In genomic region chr7:101088069-101088425, GRCh38 we compare ENCODE assay signal across 20 cellular contexts. TPM values are rescaled to one million over a fixed set of nuclear protein-coding genes. Genes with fewer than 3 reads are reported as not detected.
A peak's percentile ranks its signal among the peaks of the same experiment; 100 is the strongest.
DNase-seq lines count a peak whose midpoint lies in the region; ATAC-seq, FAIRE-seq and TF ChIP-seq lines count a peak whose summit lies in the region.
"Had no signal": no experiment of that assay in that cellular context is flagged by ENCODE, and none has a peak within 500 bp of the region (broad histone marks: within the 10 kb centered on the region; RNA-seq: fewer than 3 reads in every experiment).

No MANE protein-coding gene starts in this region.

- H3K4me2 ChIP-seq in HepG2 (ENCODE audit: low read depth, low read length) (no peak overlapping the region), astrocyte (ENCODE audit: low read length) (no peak overlapping the region)

- DNase-seq in HepG2 (ENCODE audit: low spot score): no peak
- DNase-seq in right lobe of liver: no peak
- no peak for DNase-seq in astrocyte (ENCODE audit: low read depth)
- DNase-seq in osteocyte (ENCODE audit: extremely low spot score, unreplicated experiment): no peak
- DNase-seq in activated CD4-positive, alpha-beta T cell treated with anti-CD3 and anti-CD28 coated beads, Interleukin-2, amount 50 U/mL, for 1 hour: no peak
- DNase-seq in AG20443 (ENCODE audit: low spot score): no peak
- DNase-seq: 8988T; Calu3; CD8-positive, alpha-beta T cell; DMS 273 treated with DMSO at 0.1 percent for 48 hours; DMS53; DND-41; EL; H9 had no signal

- TF ChIP-seq EP300 in HepG2 (IDR thresholded peaks at IDR 0.05; ENCODE audit: low read depth in 2 of 2, low read length in 2 of 2) (no peak), HepG2 (CRISPR knock-in tag; IDR thresholded peaks at IDR 0.05; ENCODE audit: borderline replicate concordance) (no peak)

- POLR2A ChIA-PET in HepG2 (lab: Yijun Ruan, JAX): no interaction called here

- H3K27ac Mint-ChIP-seq in astrocyte (ENCODE audit: unreplicated experiment): no peak overlapping the region
- H3K27ac Mint-ChIP-seq in osteocyte (ENCODE audit: unreplicated experiment): peak overlapping the region; percentile 31
- H3K27ac Mint-ChIP-seq: CD8-positive, alpha-beta T cell; H9 had no signal

- H3K4me1 ChIP-seq in HepG2 (ENCODE audit: insufficient read depth, low read length) (peaks cover 32% of the 10 kb centered on the region), right lobe of liver (peaks cover 0 to 18% (median 7%) of the 10 kb centered on the region in 4 donors), astrocyte (ENCODE audit: insufficient read depth, low read length) (peaks cover 11% of the 10 kb centered on the region)

- H3K27ac ChIP-seq in HepG2 (ENCODE audit: extremely low read length, insufficient read depth, low read length) (no peak overlapping the region), right lobe of liver (no peak overlapping the region), astrocyte (ENCODE audit: low read depth, low read length) (no peak overlapping the region)

- TF ChIP-seq POLR2A in HepG2 (IDR thresholded peaks at IDR 0.05; ENCODE audit: insufficient read depth in 1 of 2, low read depth in 2 of 2, low read length in 2 of 2): no peak
- no peak for TF ChIP-seq POLR2A in right lobe of liver (IDR thresholded peaks at IDR 0.05)

- TF ChIP-seq CTCF in HepG2 (CRISPR knock-in tag; IDR thresholded peaks at IDR 0.05): no peak
- TF ChIP-seq CTCF in right lobe of liver (IDR thresholded peaks at IDR 0.05): no peak
- TF ChIP-seq CTCF in astrocyte (IDR thresholded peaks at IDR 0.05; ENCODE audit: insufficient read depth, low read depth, low read length): no peak
- TF ChIP-seq CTCF in osteocyte (IDR thresholded peaks at IDR 0.05): no peak

- H3K9ac ChIP-seq in HepG2 (ENCODE audit: insufficient read depth, low read depth, low read length) (no peak overlapping the region), astrocyte (ENCODE audit: low read length) (no peak overlapping the region)

- 94% methylated on average over 19 of the region's 21 CpGs for whole genome bisulfite sequencing in HepG2 (ENCODE audit: low lambda C conversion rate)
- WGBS in right lobe of liver (ENCODE audit: insufficient coverage, low coverage, low lambda C conversion rate, missing lambda C conversion rate): no CpG with 5 or more reads among the region's 21 CpGs

- in situ Hi-C loops in HepG2 (cut with HindIII; ENCODE audit: extremely low pct_ligation_motif_present, low pct_unique_long_range_greater_than_20kb): no loop called here

- BruUV-seq in HepG2 (replicated peaks; lab: Mats Ljungman, UMichigan): no TSS peak

- FAIRE-seq in HepG2 (lab: Jason Lieb, UNC) (no peak), astrocyte (lab: Jason Lieb, UNC) (no peak)
- FAIRE-seq: GM12878, H1 had no signal

- H3K27me3 Mint-ChIP-seq in astrocyte (ENCODE audit: low read depth, unreplicated experiment) (no peaks in the 10 kb centered on the region), osteocyte (ENCODE audit: unreplicated experiment) (no peaks in the 10 kb centered on the region)
- H3K27me3 Mint-ChIP-seq: B cell had no signal

- H4K20me1 ChIP-seq in HepG2 (ENCODE audit: insufficient read depth, low read length): no peaks in the 10 kb centered on the region
- H4K20me1 ChIP-seq in astrocyte (ENCODE audit: insufficient read depth, low read length): no peaks in the 10 kb centered on the region

- CTCF ChIA-PET in HepG2 (lab: Yijun Ruan, JAX; ENCODE audit: low intra/inter-chr PET ratio, low total read pairs): no interaction called here

- H2AFZ ChIP-seq in HepG2 (ENCODE audit: low read length): no peak overlapping the region
- H2AFZ ChIP-seq in astrocyte (ENCODE audit: low read depth, low read length): no peak overlapping the region

- H3K9me3 ChIP-seq in HepG2 (ENCODE audit: low read length) (no peaks in the 10 kb centered on the region), right lobe of liver (no peaks in the 10 kb centered on the region), astrocyte (ENCODE audit: insufficient read depth, low read depth, low read length) (no peaks in the 10 kb centered on the region)

- intact Hi-C loops in HepG2 (cut with micrococcal nuclease; ENCODE audit: unreplicated experiment): no loop called here
- intact Hi-C loops in right lobe of liver (cut with DNase I): no loop called here

- ATAC-seq in HepG2: no peak
- no peak for ATAC-seq in right lobe of liver
- no peak for ATAC-seq in HG02610 (IDR thresholded peaks at IDR 0.05; ENCODE audit: unreplicated experiment)
- no peak for ATAC-seq in GM21381 (IDR thresholded peaks at IDR 0.05; ENCODE audit: unreplicated experiment)
- ATAC-seq: CD8-positive, alpha-beta T cell; GM12878 had no signal

- TF ChIP-seq RAD21 in HepG2 (CRISPR knock-in tag; IDR thresholded peaks at IDR 0.05): no peak

- H3K36me3 ChIP-seq in HepG2 (replicated peaks in 1 of 2; ENCODE audit: control insufficient read depth in 1 of 2, insufficient read depth in 2 of 2, low read length in 2 of 2): peaks cover 7 to 27% of the 10 kb centered on the region in 2 experiments; a peak in 3 of 5 replicates
- peaks cover 0 to 19% (median 8%) of the 10 kb centered on the region in 4 donors for H3K36me3 ChIP-seq in right lobe of liver
- no peaks in the 10 kb centered on the region for H3K36me3 ChIP-seq in astrocyte (ENCODE audit: insufficient read depth, low read length)

- H3K27me3 ChIP-seq in HepG2 (ENCODE audit: control insufficient read depth in 1 of 2, insufficient read depth in 2 of 2, low read length in 2 of 2): peaks cover 0 to 2% of the 10 kb centered on the region in 2 experiments; a peak in 1 of 5 replicates
- no peaks in the 10 kb centered on the region for H3K27me3 ChIP-seq in right lobe of liver
- H3K27me3 ChIP-seq in astrocyte (ENCODE audit: insufficient read depth, low read length): no peaks in the 10 kb centered on the region
- H3K27me3 ChIP-seq: BLaER1 treated with 17β-estradiol and CSF1 and Interleukin-3, amounts not matched to agents 10 nM and 100 nM had no signal

- H3K36me3 Mint-ChIP-seq in astrocyte (ENCODE audit: low read depth, unreplicated experiment) (peaks cover 11% of the 10 kb centered on the region), osteocyte (ENCODE audit: unreplicated experiment) (peaks cover 9% of the 10 kb centered on the region)

- H3K4me3 Mint-ChIP-seq in astrocyte (ENCODE audit: unreplicated experiment): peak overlapping the region; percentile 57
- no peak overlapping the region for H3K4me3 Mint-ChIP-seq in osteocyte (ENCODE audit: unreplicated experiment)
- H3K4me3 Mint-ChIP-seq: CD8-positive, alpha-beta T cell; H9 had no signal

- no peak overlapping the region for H3K4me3 ChIP-seq in HepG2 (replicated peaks in 1 of 3; ENCODE audit: insufficient read depth in 1 of 3, low read depth in 2 of 3, low read length in 3 of 3)
- H3K4me3 ChIP-seq in right lobe of liver: no peak overlapping the region
- no peak overlapping the region for H3K4me3 ChIP-seq in astrocyte (ENCODE audit: insufficient read depth, low read depth, low read length)
- H3K4me3 ChIP-seq: GM12878 had no signal

- H3K79me2 ChIP-seq in HepG2 (ENCODE audit: insufficient read depth, low read length) (peaks cover 12% of the 10 kb centered on the region), astrocyte (ENCODE audit: insufficient read depth, low read length) (peaks cover 41% of the 10 kb centered on the region)

- H3K9me3 Mint-ChIP-seq in astrocyte (ENCODE audit: unreplicated experiment): no peaks in the 10 kb centered on the region
- H3K9me3 Mint-ChIP-seq in osteocyte (ENCODE audit: unreplicated experiment): no peaks in the 10 kb centered on the region
- H3K9me3 Mint-ChIP-seq: CD8-positive, alpha-beta T cell had no signal

- H3K4me1 Mint-ChIP-seq in astrocyte (ENCODE audit: low read depth, unreplicated experiment): peaks cover 9% of the 10 kb centered on the region
- H3K4me1 Mint-ChIP-seq in osteocyte (ENCODE audit: unreplicated experiment): peaks cover 38% of the 10 kb centered on the region

RNA-seq across cellular contexts. Expression of gene TRIM56, which starts 2.8 kb away (rescaled TPM):
- total RNA-seq in HepG2 (2016; rRNA removed; fragmentation: Illumina TruSeq; extraction: Trizol) (7.1 and 8.1 TPM in 2 replicates), right lobe of liver (10 to 100 TPM in 5 of 6 experiments, 1 to 10 TPM in 1; 9.2 to 19.7 (median 17.6) TPM), astrocyte (24.2 and 24.4 TPM in 2 replicates), osteocyte (36.5 and 42.2 TPM in 2 replicates)
- total RNA-seq in HepG2 (2016; cell fraction: cytosol; rRNA removed; fragmentation: Illumina TruSeq; extraction: Trizol; ENCODE audit: low read depth): 0.51 and 0.88 TPM in 2 replicates
- total RNA-seq in HepG2 (2016; cell fraction: insoluble cytoplasmic fraction; rRNA removed; fragmentation: Illumina TruSeq; extraction: Trizol): 7.1 and 7.5 TPM in 2 replicates
- 2.1 and 2.7 TPM in 2 replicates for total RNA-seq in HepG2 (2016; cell fraction: membrane; rRNA removed; fragmentation: Illumina TruSeq; extraction: Trizol)
- 5.7 and 8.6 TPM in 2 replicates for total RNA-seq in HepG2 (2016; cell fraction: nucleus; rRNA removed; fragmentation: Illumina TruSeq; extraction: Trizol)
- 3.0 and 3.2 TPM in 2 replicates for polyA plus RNA-seq in HepG2 (2011; rRNA removed)
- 1.3 and 1.8 TPM in 2 replicates for polyA plus RNA-seq in HepG2 (2011; cell fraction: cytosol; rRNA removed)
- 10.1 and 11.0 TPM in 2 replicates for polyA plus RNA-seq in HepG2 (2011; cell fraction: nucleus; rRNA removed)
- 9.5 and 9.7 TPM in 2 replicates for polyA plus RNA-seq in HepG2 (2012)
- 0.27 and 0.32 TPM in 2 replicates for polyA plus RNA-seq in HepG2 (2016; cell fraction: cytosol; fragmentation: Illumina TruSeq; extraction: Trizol; ENCODE audit: low read depth)
- 2.6 and 3.8 TPM in 2 replicates for polyA plus RNA-seq in HepG2 (2016; cell fraction: insoluble cytoplasmic fraction; fragmentation: Illumina TruSeq; extraction: Trizol; ENCODE audit: low read depth)
- polyA plus RNA-seq in HepG2 (2016; cell fraction: membrane; fragmentation: Illumina TruSeq; extraction: Trizol; ENCODE audit: low read depth): 0.63 and 0.71 TPM in 2 replicates
- polyA plus RNA-seq in HepG2 (2016; cell fraction: nucleus; fragmentation: Illumina TruSeq; extraction: Trizol; ENCODE audit: insufficient read depth, low read depth): 10.0 and 15.0 TPM in 2 replicates
- polyA minus RNA-seq in HepG2 (2011; rRNA and poly(A)+ RNA removed; ENCODE audit: low replicate concordance): 14.7 and 16.6 TPM in 2 replicates
- 3.3 and 5.4 TPM in 2 replicates for polyA minus RNA-seq in HepG2 (2011; cell fraction: cytosol; rRNA and poly(A)+ RNA removed)
- polyA minus RNA-seq in HepG2 (2011; cell fraction: nucleus; rRNA and poly(A)+ RNA removed): 8.6 and 9.3 TPM in 2 replicates

RNA-seq across cellular contexts. Expression of gene SERPINE1, which starts 38.9 kb away (rescaled TPM):
- total RNA-seq in HepG2 (2016; rRNA removed; fragmentation: Illumina TruSeq; extraction: Trizol): 9.2 and 21.2 TPM in 2 replicates
- total RNA-seq in HepG2 (2016; cell fraction: cytosol; rRNA removed; fragmentation: Illumina TruSeq; extraction: Trizol; ENCODE audit: low read depth): 3.3 and 3.6 TPM in 2 replicates
- 8.0 and 21.0 TPM in 2 replicates for total RNA-seq in HepG2 (2016; cell fraction: insoluble cytoplasmic fraction; rRNA removed; fragmentation: Illumina TruSeq; extraction: Trizol)
- 8.0 and 9.1 TPM in 2 replicates for total RNA-seq in HepG2 (2016; cell fraction: membrane; rRNA removed; fragmentation: Illumina TruSeq; extraction: Trizol)
- 18.0 and 20.9 TPM in 2 replicates for total RNA-seq in HepG2 (2016; cell fraction: nucleus; rRNA removed; fragmentation: Illumina TruSeq; extraction: Trizol)
- polyA plus RNA-seq in HepG2 (2011; rRNA removed): 1,576 and 2,365 TPM in 2 replicates
- 1,491 and 1,809 TPM in 2 replicates for polyA plus RNA-seq in HepG2 (2011; cell fraction: cytosol; rRNA removed)
- polyA plus RNA-seq in HepG2 (2011; cell fraction: nucleus; rRNA removed): 562 and 817 TPM in 2 replicates
- polyA plus RNA-seq in HepG2 (2012): 545 and 706 TPM in 2 replicates
- 3.7 and 4.4 TPM in 2 replicates for polyA plus RNA-seq in HepG2 (2016; cell fraction: cytosol; fragmentation: Illumina TruSeq; extraction: Trizol; ENCODE audit: low read depth)
- 9.1 and 11.4 TPM in 2 replicates for polyA plus RNA-seq in HepG2 (2016; cell fraction: insoluble cytoplasmic fraction; fragmentation: Illumina TruSeq; extraction: Trizol; ENCODE audit: low read depth)
- polyA plus RNA-seq in HepG2 (2016; cell fraction: membrane; fragmentation: Illumina TruSeq; extraction: Trizol; ENCODE audit: low read depth): 6.1 and 6.8 TPM in 2 replicates
- polyA plus RNA-seq in HepG2 (2016; cell fraction: nucleus; fragmentation: Illumina TruSeq; extraction: Trizol; ENCODE audit: insufficient read depth, low read depth): 38.3 and 38.7 TPM in 2 replicates
- 6.3 and 1,949 TPM in 2 replicates for polyA minus RNA-seq in HepG2 (2011; rRNA and poly(A)+ RNA removed; ENCODE audit: low replicate concordance)
- 904 and 1,305 TPM in 2 replicates for polyA minus RNA-seq in HepG2 (2011; cell fraction: cytosol; rRNA and poly(A)+ RNA removed)
- polyA minus RNA-seq in HepG2 (2011; cell fraction: nucleus; rRNA and poly(A)+ RNA removed): 242 and 430 TPM in 2 replicates
- 100 to 1,000 TPM in 3 of 6 experiments, 10 to 100 TPM in 2, 1 to 10 TPM in 1; 5.4 to 497 (median 98.6) TPM for total RNA-seq in right lobe of liver
- total RNA-seq in astrocyte: 1,303 and 1,496 TPM in 2 replicates
- 266 and 328 TPM in 2 replicates for total RNA-seq in osteocyte
